ENCODE assay signal across 8 cellular contexts in genomic region chr4:184514121-184514988, GRCh38. TPM values are rescaled to one million over a fixed set of nuclear protein-coding genes. Genes with fewer than 3 reads are reported as not detected.
DNase-seq lines count a peak whose midpoint lies in the region; ATAC-seq and TF ChIP-seq lines count a peak whose summit lies in the region.

No MANE protein-coding gene starts in this region.

- peak overlapping the region in 3 of 11 experiments; percentile 1 to 15 (median 3); a peak in 2 of 22 replicates for H3K9ac ChIP-seq in BLaER1 treated with 17β-estradiol and CSF1 and Interleukin-3, amounts not matched to agents 10 nM and 100 nM

- ATAC-seq in GM19438 (IDR thresholded peaks at IDR 0.05; ENCODE audit: low read depth, unreplicated experiment) = peak; percentile 94
- peak; percentile 99 for ATAC-seq in HG03460 (IDR thresholded peaks at IDR 0.05; ENCODE audit: unreplicated experiment)

- peak overlapping the region in 9 of 11 experiments; percentile 8 to 55 (median 38); a peak in 10 of 22 replicates for H3K27ac ChIP-seq in BLaER1 treated with 17β-estradiol and CSF1 and Interleukin-3, amounts not matched to agents 10 nM and 100 nM
- peak overlapping the region; percentile 65 to 76 for H3K27ac ChIP-seq in uterus

- H3K4me2 ChIP-seq in BLaER1 treated with 17β-estradiol and CSF1 and Interleukin-3, amounts not matched to agents 10 nM and 100 nM = peak overlapping the region; percentile 7 to 76 (median 38); a peak in 19 of 22 replicates

- H3K36me3 ChIP-seq in BLaER1 treated with 17β-estradiol and CSF1 and Interleukin-3, amounts not matched to agents 10 nM and 100 nM = 0 out of 22 replicates have a peak, but pooled peaks cover 0 to 4% (median 0%) of the 10 kb centered on the region in 11 experiments
- no peaks in the 10 kb centered on the region for H3K36me3 ChIP-seq in uterus

- intact Hi-C loops in uterus (cut with DNase I; ENCODE audit: low total_unique reads) = no loop called here

- no peak for TF ChIP-seq POLR2A in uterus (IDR thresholded peaks at IDR 0.05)

- H3K9me3 ChIP-seq in BLaER1 treated with 17β-estradiol and CSF1 and Interleukin-3, amounts not matched to agents 10 nM and 100 nM (replicated peaks in 1 of 11) = peaks cover 18 to 33% (median 25%) of the 10 kb centered on the region in 11 experiments
- no peaks in the 10 kb centered on the region for H3K9me3 ChIP-seq in uterus

- no peak overlapping the region for H3K4me3 ChIP-seq in BLaER1 treated with 17β-estradiol and CSF1 and Interleukin-3, amounts not matched to agents 10 nM and 100 nM
- H3K4me3 ChIP-seq in uterus = no peak overlapping the region

- H3K27me3 ChIP-seq in BLaER1 treated with 17β-estradiol and CSF1 and Interleukin-3, amounts not matched to agents 10 nM and 100 nM = no peaks in the 10 kb centered on the region
- H3K27me3 ChIP-seq in uterus = no peaks in the 10 kb centered on the region

- DNase-seq in activated CD4-positive, CD25-positive, alpha-beta regulatory T cell treated with anti-CD3 and anti-CD28 coated beads, Interleukin-2, amount 50 U/mL, for 72 hours = peak; percentile 61
- peak; percentile 85 for DNase-seq in fibroblast of gingiva (ENCODE audit: low read depth)
- peak; percentile 80 for DNase-seq in occipital lobe (lab: John Stamatoyannopoulos, UW)
- DNase-seq in uterus = peak; percentile 65 to 68
- DNase-seq in NCI-H446 treated with DMSO at 0.1 percent for 48 hours (lab: John Stamatoyannopoulos, UW) = no peak

- H3K4me1 ChIP-seq in BLaER1 treated with 17β-estradiol and CSF1 and Interleukin-3, amounts not matched to agents 10 nM and 100 nM = peaks cover 0 to 57% (median 15%) of the 10 kb centered on the region in 10 experiments; a peak in 16 of 20 replicates
- H3K4me1 ChIP-seq in uterus = peaks cover 0 to 8% of the 10 kb centered on the region in 2 donors

- no peaks in the 10 kb centered on the region for H4K20me1 ChIP-seq in BLaER1 treated with 17β-estradiol and CSF1 and Interleukin-3, amounts not matched to agents 10 nM and 100 nM

- no peak for TF ChIP-seq CTCF in uterus (IDR thresholded peaks at IDR 0.05)

RNA-seq across cellular contexts. Expression of gene IRF2, which starts 40.0 kb away (rescaled TPM):
- total RNA-seq in occipital lobe = 9.4 TPM
- total RNA-seq in uterus = 10 to 100 TPM in 3 of 4 donors, 1 to 10 TPM in 1; 7.9 to 45.7 (median 35.7) TPM
